Comparison of ENCODE assay signal across 1 cellular context in genomic region chr17:50924300-50924699, GRCh38.
TF ChIP-seq lines count a peak whose summit lies in the region.

No MANE protein-coding gene starts in this region.

TF ChIP-seq in A549, 52 proteins besides CTCF, POLR2A, EP300 and RAD21 (continued from another document):
- TF ChIP-seq ESRRA (IDR thresholded peaks at IDR 0.05; ENCODE audit: borderline replicate concordance, low read length) (no peak), RARB (CRISPR knock-in tag; IDR thresholded peaks at IDR 0.05) (no peak), POLR2AphosphoS2 (conservative IDR thresholded peaks at IDR 0.05; ENCODE audit: low read length) (no peak), CBX2 (IDR thresholded peaks at IDR 0.05; ENCODE audit: borderline replicate concordance, low read depth) (no peak), JUNB (IDR thresholded peaks at IDR 0.05) (no peak)
- TF ChIP-seq, protein P1, sequence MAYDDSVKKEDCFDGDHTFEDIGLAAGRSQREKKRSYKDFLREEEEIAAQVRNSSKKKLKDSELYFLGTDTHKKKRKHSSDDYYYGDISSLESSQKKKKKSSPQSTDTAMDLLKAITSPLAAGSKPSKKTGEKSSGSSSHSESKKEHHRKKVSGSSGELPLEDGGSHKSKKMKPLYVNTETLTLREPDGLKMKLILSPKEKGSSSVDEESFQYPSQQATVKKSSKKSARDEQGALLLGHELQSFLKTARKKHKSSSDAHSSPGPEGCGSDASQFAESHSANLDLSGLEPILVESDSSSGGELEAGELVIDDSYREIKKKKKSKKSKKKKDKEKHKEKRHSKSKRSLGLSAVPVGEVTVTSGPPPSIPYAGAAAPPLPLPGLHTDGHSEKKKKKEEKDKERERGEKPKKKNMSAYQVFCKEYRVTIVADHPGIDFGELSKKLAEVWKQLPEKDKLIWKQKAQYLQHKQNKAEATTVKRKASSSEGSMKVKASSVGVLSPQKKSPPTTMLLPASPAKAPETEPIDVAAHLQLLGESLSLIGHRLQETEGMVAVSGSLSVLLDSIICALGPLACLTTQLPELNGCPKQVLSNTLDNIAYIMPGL (CRISPR knock-in tag; IDR thresholded peaks at IDR 0.05; ENCODE audit: borderline replicate concordance): no peak
